In the genomic region with DNA sequence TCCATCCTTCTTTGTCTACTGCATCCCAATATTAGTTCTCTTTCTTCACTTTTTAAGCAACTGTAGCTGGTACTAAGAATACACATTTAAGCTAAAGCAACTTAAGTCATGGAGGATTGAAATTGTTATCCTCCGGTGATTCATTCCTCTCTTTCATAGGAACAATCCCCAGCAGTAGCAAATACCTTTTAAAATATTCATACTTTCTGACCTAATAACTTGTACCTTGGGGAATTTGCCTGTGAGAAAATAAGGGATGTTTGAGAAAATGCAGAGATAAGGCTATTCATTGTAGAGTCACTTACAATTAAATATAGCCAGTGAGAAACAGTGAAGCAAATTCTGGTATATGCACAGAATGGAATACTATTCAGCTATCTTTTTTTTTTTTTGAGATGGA, we compare ENCODE assay signal across 19 cellular contexts.
DNase-seq lines count a peak whose midpoint lies in the region; ATAC-seq and TF ChIP-seq lines count a peak whose summit lies in the region.
"Had no signal": no experiment of that assay in that cellular context is flagged by ENCODE, and none has a peak within 500 bp of the region (broad histone marks: within the 10 kb centered on the region; RNA-seq: fewer than 3 reads in every experiment).

No MANE protein-coding gene starts in this region.

- TF ChIP-seq CTCF in AG10803 (conservative IDR thresholded peaks at IDR 0.05; ENCODE audit: low read length), result no peak
- no peak for TF ChIP-seq CTCF in choroid plexus epithelial cell (conservative IDR thresholded peaks at IDR 0.05; ENCODE audit: low read depth, low read length)

- intact Hi-C loops in Right ventricle myocardium superior (cut with DNase I), result no loop called here

- H3K4me3 ChIP-seq in AG10803 (ENCODE audit: low read length), result no peak overlapping the region
- no peak overlapping the region for H3K4me3 ChIP-seq in choroid plexus epithelial cell (ENCODE audit: low read depth, low read length)
- H3K4me3 ChIP-seq: BLaER1 treated with 17β-estradiol and CSF1 and Interleukin-3, amounts not matched to agents 10 nM and 100 nM; K562; sigmoid colon; thoracic aorta had no signal

- DNase-seq in AG10803 (ENCODE audit: low read depth), result peak; percentile 74
- DNase-seq in M059J (ENCODE audit: low read depth), result peak; percentile 31
- DNase-seq in choroid plexus epithelial cell (ENCODE audit: low read depth), result peak; percentile 86
- peak; percentile 15 for DNase-seq in myocyte (ENCODE audit: low read depth)
- DNase-seq in Right ventricle myocardium superior, result no peak
- DNase-seq in SKM-1 treated with dmso at 0.1 percent for 144 hours (lab: John Stamatoyannopoulos, UW; ENCODE audit: unreplicated experiment), result no peak
- DNase-seq in pons (ENCODE audit: low spot score), result no peak
- no peak for DNase-seq in stimulated activated CD4-positive, alpha-beta T cell treated with anti-CD3 and anti-CD28 coated beads, Interleukin-2, amount 100 ng/mL, for 24 hours
- DNase-seq: activated CD4-positive, CD25-positive, alpha-beta regulatory T cell; activated effector memory CD4-positive, alpha-beta T cell treated with anti-CD3 and anti-CD28 coated beads, Interleukin-2, amount 50 U/mL, for 16 hours; anterior cingulate cortex; left colon; NCI-H1048; NCI-H774; sigmoid colon; stimulated activated CD4-positive, alpha-beta T cell treated with anti-CD3 and anti-CD28 coated beads, Interleukin-4, amount 100 ng/mL, for 4 hours had no signal

- no peak for ATAC-seq in Right ventricle myocardium superior (ENCODE audit: poor library complexity)
- ATAC-seq: K562, left colon had no signal

Comparison
In these comparisons a context has a peak if more than half of its experiments do, and no peak if none do; other contexts are left out.
1. DNase-seq: peak in AG10803 (single experiment), M059J (single experiment), choroid plexus epithelial cell (single experiment) and myocyte (single experiment); none in Right ventricle myocardium superior (single experiment), SKM-1 treated with dmso at 0.1 percent for 144 hours (single experiment), pons (single experiment) and stimulated activated CD4-positive, alpha-beta T cell treated with anti-CD3 and anti-CD28 coated beads, Interleukin-2, amount 100 ng/mL, for 24 hours (0 of 2).